Comparison of ENCODE assay signal across 8 cellular contexts in the genomic region with DNA sequence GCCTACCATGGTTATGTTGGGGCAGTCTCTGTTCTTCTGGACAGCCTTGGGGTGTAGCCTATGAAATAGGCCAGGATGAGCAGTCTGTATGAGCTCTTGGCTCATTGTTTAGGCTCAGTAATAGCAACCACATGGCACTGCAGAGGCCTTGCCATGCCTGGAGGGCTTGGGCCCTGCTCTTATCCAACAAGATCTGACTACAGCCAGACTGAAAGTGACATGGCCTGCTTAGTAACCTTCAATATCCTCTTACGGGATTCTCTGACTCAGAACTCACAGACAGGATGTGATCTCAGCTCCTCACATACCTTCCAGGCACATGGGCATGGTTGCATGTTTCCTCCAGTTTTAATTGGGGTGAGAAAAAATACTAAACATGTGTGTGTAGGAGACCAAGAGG.
DNase-seq lines count a peak whose midpoint lies in the region; ATAC-seq and TF ChIP-seq lines count a peak whose summit lies in the region.

No MANE protein-coding gene starts in this region.

- no peaks in the 10 kb centered on the region for H3K36me3 ChIP-seq in thoracic aorta

- no peaks in the 10 kb centered on the region for H3K27me3 ChIP-seq in thoracic aorta (replicated peaks; ENCODE audit: insufficient read depth)

- H3K4me3 ChIP-seq in AG10803 (ENCODE audit: low read length) (no peak overlapping the region), thoracic aorta (no peak overlapping the region)

- intact Hi-C loops in posterior vena cava (cut with DNase I): no loop called here

- peak overlapping the region; percentile 16 to 66 for H3K27ac ChIP-seq in thoracic aorta

- peaks cover 16 to 41% of the 10 kb centered on the region in 2 donors for H3K4me1 ChIP-seq in thoracic aorta (ENCODE audit: control insufficient read depth in 1 of 2, low read depth in 2 of 2)

- TF ChIP-seq CTCF in AG10803 (conservative IDR thresholded peaks at IDR 0.05; ENCODE audit: low read length) (no peak), thoracic aorta (IDR thresholded peaks at IDR 0.05) (no peak)

- DNase-seq in AG10803 (ENCODE audit: low read depth) (peak; percentile 99), HK-2 (ENCODE audit: unreplicated experiment) (peak; percentile 69), iris pigment epithelial cell (ENCODE audit: low read depth) (peak; percentile 97), thoracic aorta (ENCODE audit: low spot score) (peak; percentile 21), posterior vena cava (ENCODE audit: low spot score) (no peak), HT-29 (ENCODE audit: low spot score) (no peak)
- DNase-seq in activated T-cell treated with anti-CD3 and anti-CD28 coated beads, Interleukin-2, amount 50 U/mL, for 1 hour: peak; percentile 18

- peak; percentile 89 for ATAC-seq in GM19395 (IDR thresholded peaks at IDR 0.05; ENCODE audit: unreplicated experiment)
- ATAC-seq in thoracic aorta (ENCODE audit: insufficient number of reproducible peaks, low FRiP score, low read depth): peak; percentile 82

- H3K9me3 ChIP-seq in thoracic aorta: no peaks in the 10 kb centered on the region

Comparison
In these comparisons a context has a peak if more than half of its experiments do, and no peak if none do; other contexts are left out.
1. DNase-seq: peak in AG10803 (single experiment), HK-2 (single experiment), activated T-cell treated with anti-CD3 and anti-CD28 coated beads, Interleukin-2, amount 50 U/mL, for 1 hour (single experiment), iris pigment epithelial cell (single experiment) and thoracic aorta (single experiment); none in posterior vena cava (single experiment) and HT-29 (single experiment).